ENCODE assay signal across 8 cellular contexts in genomic region chr11:83051760-83052671, GRCh38. TPM values are rescaled to one million over a fixed set of nuclear protein-coding genes. Genes with fewer than 3 reads are reported as not detected.
DNase-seq lines count a peak whose midpoint lies in the region; ATAC-seq and FAIRE-seq lines count a peak whose summit lies in the region.
"Had no signal": no experiment of that assay in that cellular context is flagged by ENCODE, and none has a peak within 500 bp of the region (broad histone marks: within the 10 kb centered on the region; RNA-seq: fewer than 3 reads in every experiment).

No MANE protein-coding gene starts in this region.

- peak; percentile 71 to 75 for ATAC-seq in right cardiac atrium

- no peak overlapping the region for H3K4me3 Mint-ChIP-seq in activated T-helper 2 cell treated with anti-CD3 and anti-CD28 coated beads, Interferon-gamma antibody, Interleukin-2, Interleukin-4, amounts not matched to agents 10 μg/mL and 5 μg/mL and 100 μg/mL, durations not matched to agents 14 hours and 24 hours and 36 hours (ENCODE audit: low read depth)

- peak overlapping the region; percentile 12 for H3K27ac Mint-ChIP-seq in activated T-helper 2 cell treated with anti-CD3 and anti-CD28 coated beads, Interferon-gamma antibody, Interleukin-2, Interleukin-4, amounts not matched to agents 10 μg/mL and 5 μg/mL and 100 μg/mL, durations not matched to agents 14 hours and 24 hours and 36 hours

- 56% methylated on average over 6 of the region's 6 CpGs for WGBS in right cardiac atrium

- H3K4me1 Mint-ChIP-seq in activated T-helper 2 cell treated with anti-CD3 and anti-CD28 coated beads, Interferon-gamma antibody, Interleukin-2, Interleukin-4, amounts not matched to agents 10 μg/mL and 5 μg/mL and 100 μg/mL, durations not matched to agents 14 hours and 24 hours and 36 hours (ENCODE audit: low read depth): peaks cover 63% of the 10 kb centered on the region

- DNase-seq in HTR-8/SVneo (ENCODE audit: insufficient read length, low spot score) (peak; percentile 57), right cardiac atrium (peak; percentile 56 to 74 (median 68)), stromal cell of bone marrow (ENCODE audit: low read depth) (peak; percentile 97), NCI-H1694 (lab: John Stamatoyannopoulos, UW) (no peak), SIG-M5 (lab: John Stamatoyannopoulos, UW) (no peak), NCI-H2171 treated with DMSO at 0.1 percent for 48 hours (lab: John Stamatoyannopoulos, UW) (no peak)
- DNase-seq in activated T-helper 2 cell treated with anti-CD3 and anti-CD28 coated beads, Interferon-gamma antibody, Interleukin-2, Interleukin-4, amounts not matched to agents 10 μg/mL and 5 μg/mL and 100 μg/mL, durations not matched to agents 14 hours and 24 hours and 36 hours (ENCODE audit: low spot score): no peak
- DNase-seq: islet precursor cell had no signal

- peak overlapping the region; percentile 32 for H3K27ac ChIP-seq in right cardiac atrium (ENCODE audit: low read length)

- no peak overlapping the region for H3K4me3 ChIP-seq in right cardiac atrium (ENCODE audit: low read length)

- peaks cover 18% of the 10 kb centered on the region for H3K4me1 ChIP-seq in right cardiac atrium (ENCODE audit: control insufficient read depth, insufficient read depth, low read length)

- peaks cover 40% of the 10 kb centered on the region for H3K36me3 Mint-ChIP-seq in activated T-helper 2 cell treated with anti-CD3 and anti-CD28 coated beads, Interferon-gamma antibody, Interleukin-2, Interleukin-4, amounts not matched to agents 10 μg/mL and 5 μg/mL and 100 μg/mL, durations not matched to agents 14 hours and 24 hours and 36 hours (ENCODE audit: low read depth)

- no peaks in the 10 kb centered on the region for H3K27me3 ChIP-seq in right cardiac atrium (ENCODE audit: control insufficient read depth, insufficient read depth)

- intact Hi-C loops in activated T-helper 2 cell treated with anti-CD3 and anti-CD28 coated beads, Interferon-gamma antibody, Interleukin-2, Interleukin-4, amounts not matched to agents 10 μg/mL and 5 μg/mL and 100 μg/mL, durations not matched to agents 14 hours and 24 hours and 36 hours (cut with micrococcal nuclease): no loop called here
- intact Hi-C loops in right cardiac atrium (cut with DNase I): no loop called here

- peaks cover 14% of the 10 kb centered on the region for H3K9me3 Mint-ChIP-seq in activated T-helper 2 cell treated with anti-CD3 and anti-CD28 coated beads, Interferon-gamma antibody, Interleukin-2, Interleukin-4, amounts not matched to agents 10 μg/mL and 5 μg/mL and 100 μg/mL, durations not matched to agents 14 hours and 24 hours and 36 hours

- peak; percentile 54 for FAIRE-seq in HTR-8/SVneo (lab: Jason Lieb, UNC)

- H3K9me3 ChIP-seq in right cardiac atrium (ENCODE audit: control insufficient read depth, low read length): no peaks in the 10 kb centered on the region

- no peaks in the 10 kb centered on the region for H3K27me3 Mint-ChIP-seq in activated T-helper 2 cell treated with anti-CD3 and anti-CD28 coated beads, Interferon-gamma antibody, Interleukin-2, Interleukin-4, amounts not matched to agents 10 μg/mL and 5 μg/mL and 100 μg/mL, durations not matched to agents 14 hours and 24 hours and 36 hours (ENCODE audit: low read depth)

RNA-seq across cellular contexts. Expression of gene RAB30, which starts 19.7 kb away (rescaled TPM):
- total RNA-seq in activated T-helper 2 cell treated with anti-CD3 and anti-CD28 coated beads, Interferon-gamma antibody, Interleukin-2, Interleukin-4, amounts not matched to agents 10 μg/mL and 5 μg/mL and 100 μg/mL, durations not matched to agents 14 hours and 24 hours and 36 hours: 29.1 and 31.5 TPM in 2 replicates
- 10 to 100 TPM; 22.3 to 30.6 (median 26.8) TPM for total RNA-seq in right cardiac atrium
- polyA plus RNA-seq in right cardiac atrium: 4.6 TPM

Comparison
In these comparisons a context has a peak if more than half of its experiments do, and no peak if none do; other contexts are left out.
1. DNase-seq: peak in HTR-8/SVneo (single experiment), right cardiac atrium (3 of 3) and stromal cell of bone marrow (single experiment); none in activated T-helper 2 cell treated with anti-CD3 and anti-CD28 coated beads, Interferon-gamma antibody, Interleukin-2, Interleukin-4, amounts not matched to agents 10 μg/mL and 5 μg/mL and 100 μg/mL, durations not matched to agents 14 hours and 24 hours and 36 hours (single experiment), NCI-H1694 (single experiment), SIG-M5 (single experiment) and NCI-H2171 treated with DMSO at 0.1 percent for 48 hours (single experiment).